ENCODE assay signal across 28 cellular contexts in genomic region chr9:24351258-24351657, GRCh38.
"Had no signal": no experiment of that assay in that cellular context is flagged by ENCODE, and none has a peak within 500 bp of the region (broad histone marks: within the 10 kb centered on the region; RNA-seq: fewer than 3 reads in every experiment).

No MANE protein-coding gene starts in this region.

- H3K27me3 Mint-ChIP-seq: naive thymus-derived CD8-positive, alpha-beta T cell; stimulated activated memory B cell treated with anti-CD40 and anti-IgM and Interleukin-4, amounts not matched to agents 10 μg/mL and 1 μg/mL and 100 μg/mL, for 72 hours; stimulated activated naive CD8-positive, alpha-beta T cell treated with anti-CD3 and anti-CD28 coated beads, Interleukin-15, amount 100 ng/mL, for 72 hours; type B pancreatic cell had no signal

- DNase-seq: hippocampal formation; left colon; left lung; lower lobe of right lung; mammary epithelial cell; mesenchymal stem cell; naive thymus-derived CD8-positive, alpha-beta T cell; ovary; posterior cingulate gyrus; retina; right cardiac atrium; sigmoid colon; small intestine; stimulated activated CD4-positive, alpha-beta T cell treated with anti-CD3 and anti-CD28 coated beads, Interleukin-1b, Interleukin-23, amount 100 ng/mL, for 48 hours; stimulated activated CD4-positive, alpha-beta T cell treated with anti-CD3 and anti-CD28 coated beads, Interleukin-2, amount 100 ng/mL, for 48 hours; stimulated activated CD4-positive, alpha-beta T cell treated with anti-CD3 and anti-CD28 coated beads, Interleukin-4, amount 100 ng/mL, for 4 hours; stimulated activated CD8-positive, alpha-beta memory T cell treated with anti-CD3 and anti-CD28 coated beads, Interleukin-4, amount 100 ng/mL, for 48 hours; stimulated activated naive CD4-positive, alpha-beta T cell treated with Interleukin-2 at 50 U/mL for 16 hours; stimulated activated naive CD8-positive, alpha-beta T cell treated with anti-CD3 and anti-CD28 coated beads, Interleukin-15, amount 100 ng/mL, for 72 hours; substantia nigra; uterus had no signal

- H3K27ac ChIP-seq: left lung, lower lobe of right lung, ovary, prostate gland, sigmoid colon, tibial nerve, uterus had no signal

- H3K9me3 ChIP-seq: lower lobe of right lung, ovary, prostate gland, sigmoid colon, tibial nerve, uterus had no signal

- FAIRE-seq: keratinocyte, small intestine had no signal

- H3K4me3 Mint-ChIP-seq: naive thymus-derived CD8-positive, alpha-beta T cell; nephron; neural crest cell; stimulated activated memory B cell treated with anti-CD40 and anti-IgM and Interleukin-4, amounts not matched to agents 10 μg/mL and 1 μg/mL and 100 μg/mL, for 72 hours; stimulated activated naive CD8-positive, alpha-beta T cell treated with anti-CD3 and anti-CD28 coated beads, Interleukin-15, amount 100 ng/mL, for 72 hours; type B pancreatic cell had no signal

- H3K36me3 Mint-ChIP-seq: stimulated activated memory B cell treated with anti-CD40 and anti-IgM and Interleukin-4, amounts not matched to agents 10 μg/mL and 1 μg/mL and 100 μg/mL, for 72 hours; type B pancreatic cell had no signal

- H3K4me1 ChIP-seq: left lung, lower lobe of right lung, prostate gland, sigmoid colon, tibial nerve, uterus had no signal

- ATAC-seq: left colon; left lung; lower lobe of right lung; naive thymus-derived CD8-positive, alpha-beta T cell; right cardiac atrium; stimulated activated memory B cell treated with anti-CD40 and anti-IgM and Interleukin-4, amounts not matched to agents 10 μg/mL and 1 μg/mL and 100 μg/mL, for 72 hours; stimulated activated naive CD8-positive, alpha-beta T cell treated with anti-CD3 and anti-CD28 coated beads, Interleukin-15, amount 100 ng/mL, for 72 hours had no signal

- H3K4me1 Mint-ChIP-seq: naive thymus-derived CD8-positive, alpha-beta T cell; nephron; neural crest cell; stimulated activated memory B cell treated with anti-CD40 and anti-IgM and Interleukin-4, amounts not matched to agents 10 μg/mL and 1 μg/mL and 100 μg/mL, for 72 hours; stimulated activated naive CD8-positive, alpha-beta T cell treated with anti-CD3 and anti-CD28 coated beads, Interleukin-15, amount 100 ng/mL, for 72 hours had no signal

- H3K27me3 ChIP-seq: left lung, ovary, sigmoid colon, tibial nerve, uterus had no signal

- H3K36me3 ChIP-seq: left lung, lower lobe of right lung, ovary, prostate gland, sigmoid colon, tibial nerve, uterus had no signal

- H3K27ac Mint-ChIP-seq: naive thymus-derived CD8-positive, alpha-beta T cell; nephron; stimulated activated memory B cell treated with anti-CD40 and anti-IgM and Interleukin-4, amounts not matched to agents 10 μg/mL and 1 μg/mL and 100 μg/mL, for 72 hours; stimulated activated naive CD8-positive, alpha-beta T cell treated with anti-CD3 and anti-CD28 coated beads, Interleukin-15, amount 100 ng/mL, for 72 hours; type B pancreatic cell had no signal

- H3K4me3 ChIP-seq: left lung, lower lobe of right lung, ovary, prostate gland, sigmoid colon, tibial nerve, uterus had no signal
